In the genomic region with DNA sequence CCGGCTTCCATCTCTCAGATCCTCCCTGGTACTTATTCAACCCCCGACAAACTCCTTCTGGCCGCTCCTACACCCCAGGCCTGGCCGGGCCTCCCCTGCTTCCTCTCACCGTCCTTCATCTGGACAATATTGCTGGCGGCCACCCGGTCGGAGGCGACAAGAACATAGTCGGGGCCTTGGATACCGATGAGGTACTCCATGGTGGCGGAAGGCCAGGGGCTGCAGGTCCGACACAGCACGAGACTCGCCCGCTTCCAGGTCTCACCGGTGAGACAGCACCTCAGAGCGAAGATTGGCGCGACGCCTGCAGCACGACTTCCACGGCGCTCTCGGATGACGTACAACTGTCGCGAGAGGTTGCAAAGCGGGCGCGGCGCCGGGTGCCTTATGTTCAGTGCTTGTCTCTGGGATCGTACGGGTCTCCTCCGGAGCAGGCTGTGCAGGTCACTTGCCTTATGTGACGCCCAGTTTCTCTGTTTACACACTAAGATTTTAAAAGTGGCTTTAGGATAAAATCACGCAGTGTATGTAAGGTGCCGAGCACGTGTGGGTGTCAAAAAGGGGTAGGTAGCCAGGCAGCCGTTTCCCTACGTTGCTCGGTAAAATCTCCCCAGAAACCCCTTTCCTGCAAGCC, we compare ENCODE assay signal across 8 cellular contexts. TPM values are rescaled to one million over a fixed set of nuclear protein-coding genes. Genes with fewer than 3 reads are reported as not detected.
A peak's percentile ranks its signal among the peaks of the same experiment; 100 is the strongest.
DNase-seq lines count a peak whose midpoint lies in the region; ATAC-seq and TF ChIP-seq lines count a peak whose summit lies in the region.

A gene (minus strand): TSS at position 294 of the 634 bp plus-strand sequence. CDS start 94 bp downstream, at position 200.

- peak; percentile 50 for TF ChIP-seq POLR2A in esophagus muscularis mucosa (IDR thresholded peaks at IDR 0.05; ENCODE audit: low read depth)

- under 1% methylated on average over 26 of the region's 43 CpGs for WGBS in esophagus muscularis mucosa

- intact Hi-C loops in esophagus muscularis mucosa (cut with DNase I) = loop anchor here (5.0 kb wide), 2 partner anchors 76 to 79 kb away; a partner anchor contains a TSS

- peak; percentile 86 for ATAC-seq in GM21786 (IDR thresholded peaks at IDR 0.05; ENCODE audit: unreplicated experiment)

- H3K27ac ChIP-seq in esophagus muscularis mucosa (replicated peaks in 1 of 4) (peak within 1 kb of the TSS; percentile 89 to 95 (median 92)), muscle layer of colon (ENCODE audit: low read depth, low read length) (peak within 1 kb of the TSS; percentile 52)

- DNase-seq in DMS79 (lab: John Stamatoyannopoulos, UW) (peak; percentile 94), Kasumi-1 (lab: John Stamatoyannopoulos, UW) (peak; percentile 95 to 96), RKO (ENCODE audit: low spot score) (peak; percentile 98), activated T-helper 1 cell treated with Interleukin-2 at 50 U/mL for 16 hours (ENCODE audit: low read depth) (peak; percentile 91), esophagus muscularis mucosa (ENCODE audit: extremely low spot score) (peak; percentile 99)
- DNase-seq in stimulated activated CD8-positive, alpha-beta memory T cell treated with anti-CD3 and anti-CD28 coated beads, Interleukin-7, amount 100 ng/mL, for 1 hour (ENCODE audit: low read depth in 2 of 2) = peak; percentile 93 to 95

- H3K4me1 ChIP-seq in esophagus muscularis mucosa = peaks cover 29 to 50% (median 47%) of the 10 kb centered on the region in 4 donors
- peaks cover 16% of the 10 kb centered on the region for H3K4me1 ChIP-seq in muscle layer of colon (ENCODE audit: insufficient read depth, low read length)

- TF ChIP-seq CTCF in esophagus muscularis mucosa (IDR thresholded peaks at IDR 0.05) = no peak

- H3K4me3 ChIP-seq in esophagus muscularis mucosa (peak within 1 kb of the TSS; percentile 83 to 92 (median 86)), muscle layer of colon (ENCODE audit: low read depth in 1 of 2, low read length in 2 of 2) (peak within 1 kb of the TSS; percentile 88 to 99)

- TF ChIP-seq EP300 in esophagus muscularis mucosa (IDR thresholded peaks at IDR 0.05) = no peak

- H3K27me3 ChIP-seq in esophagus muscularis mucosa = peaks cover 0 to 18% (median 0%) of the 10 kb centered on the region in 4 donors
- no peaks in the 10 kb centered on the region for H3K27me3 ChIP-seq in muscle layer of colon (ENCODE audit: control insufficient read depth in 1 of 2, insufficient read depth in 2 of 2, low read length in 2 of 2)

- no peaks in the 10 kb centered on the region for H3K9me3 ChIP-seq in esophagus muscularis mucosa
- no peaks in the 10 kb centered on the region for H3K9me3 ChIP-seq in muscle layer of colon (ENCODE audit: low read length)

- H3K36me3 ChIP-seq in esophagus muscularis mucosa (no peaks in the 10 kb centered on the region), muscle layer of colon (ENCODE audit: insufficient read depth, low read length) (no peaks in the 10 kb centered on the region)

- H3K9ac ChIP-seq in muscle layer of colon (ENCODE audit: low read length) = peak within 1 kb of the TSS; percentile 80

RNA-seq across cellular contexts. Expression of the gene that starts here (rescaled TPM):
- 10 to 100 TPM; 30.3 to 40.5 (median 32.4) TPM for total RNA-seq in esophagus muscularis mucosa

Comparison
In these comparisons a context has a peak if more than half of its experiments do, and no peak if none do; other contexts are left out.
1. Peak in every context shown above with its lines: DNase-seq, ATAC-seq, H3K4me3 ChIP-seq and H3K27ac ChIP-seq.